Comparison of ENCODE assay signal across 9 cellular contexts in genomic region chr5:160685695-160686094, GRCh38.
DNase-seq lines count a peak whose midpoint lies in the region; ATAC-seq and TF ChIP-seq lines count a peak whose summit lies in the region.
"Had no signal": no experiment of that assay in that cellular context is flagged by ENCODE, and none has a peak within 500 bp of the region (broad histone marks: within the 10 kb centered on the region; RNA-seq: fewer than 3 reads in every experiment).

No MANE protein-coding gene starts in this region.

- no peaks in the 10 kb centered on the region for H3K9me3 ChIP-seq in BE2C
- H3K9me3 ChIP-seq: neutrophil had no signal

- no peaks in the 10 kb centered on the region for H3K27me3 ChIP-seq in BE2C
- H3K27me3 ChIP-seq: neutrophil had no signal

- no peaks in the 10 kb centered on the region for H3K27me3 Mint-ChIP-seq in brain

- no peaks in the 10 kb centered on the region for H3K36me3 ChIP-seq in BE2C
- H3K36me3 ChIP-seq: neutrophil had no signal

- ATAC-seq in GM19397 (IDR thresholded peaks at IDR 0.05; ENCODE audit: unreplicated experiment) = peak; percentile 85
- peak; percentile 69 for ATAC-seq in HG03521 (IDR thresholded peaks at IDR 0.05; ENCODE audit: unreplicated experiment)

- H3K4me3 Mint-ChIP-seq in brain = no peak overlapping the region

- peaks cover 0 to 9% (median 0%) of the 10 kb centered on the region in 5 experiments for H3K9me3 Mint-ChIP-seq in brain

- H3K4me3 ChIP-seq in BE2C (ENCODE audit: low read depth, low read length) = no peak overlapping the region

- intact Hi-C loops in cardiac septum (cut with DNase I) = no loop called here

- H3K27ac Mint-ChIP-seq in brain = no peak overlapping the region

- DNase-seq in BE2C (no peak), retina (no peak), AG20443 (ENCODE audit: low spot score) (no peak), HCEC 1CT (no peak), cardiac septum (ENCODE audit: low spot score) (no peak)

- H3K4me1 Mint-ChIP-seq in brain = no peaks in the 10 kb centered on the region

- no peaks in the 10 kb centered on the region for H3K36me3 Mint-ChIP-seq in brain

- no peaks in the 10 kb centered on the region for H3K4me1 ChIP-seq in BE2C

- TF ChIP-seq CTCF in BE2C (IDR thresholded peaks at IDR 0.05; ENCODE audit: low read depth, low read length) (peak; percentile 30), brain (conservative IDR thresholded peaks at IDR 0.05) (peak; percentile 26 to 60)
